ENCODE assay signal across 18 cellular contexts in genomic region chr13:53351040-53351439, GRCh38.
DNase-seq lines count a peak whose midpoint lies in the region; ATAC-seq and TF ChIP-seq lines count a peak whose summit lies in the region.
"Had no signal": no experiment of that assay in that cellular context is flagged by ENCODE, and none has a peak within 500 bp of the region (broad histone marks: within the 10 kb centered on the region; RNA-seq: fewer than 3 reads in every experiment).

No MANE protein-coding gene starts in this region.

- DNase-seq in HEK293T (ENCODE audit: extremely low spot score) (no peak), left kidney (ENCODE audit: low read depth, low spot score) (peak; percentile 80), left lung (no peak)
- DNase-seq: Caco-2; CD4-positive, CD25-positive, alpha-beta regulatory T cell; CD8-positive, alpha-beta T cell; DMS79; EL; GDM1; GOT3 had no signal

- H3K27me3 ChIP-seq in neural cell (ENCODE audit: insufficient read depth, low read depth, low read length): no peaks in the 10 kb centered on the region
- no peaks in the 10 kb centered on the region for H3K27me3 ChIP-seq in left lung
- H3K27me3 ChIP-seq: BLaER1 had no signal

- POLR2A ChIA-PET in HEK293T (lab: Yijun Ruan, JAX): no interaction called here

- no peaks in the 10 kb centered on the region for H3K4me1 ChIP-seq in left lung
- H3K4me1 ChIP-seq: BLaER1, Caco-2, HAP-1 had no signal

- H3F3A ChIP-seq in neural cell (ENCODE audit: insufficient read depth, low read length, poor library complexity, severe bottlenecking): no peaks in the 10 kb centered on the region

- no peak overlapping the region for H3K9ac ChIP-seq in neural cell (ENCODE audit: low read length)
- H3K9ac ChIP-seq: BLaER1 had no signal

- no peak overlapping the region for H2AFZ ChIP-seq in neural cell (ENCODE audit: low read depth, low read length)

- no peaks in the 10 kb centered on the region for H3K9me2 ChIP-seq in neural cell (ENCODE audit: insufficient read depth, low read length)

- no peak for TF ChIP-seq RAD21 in neural cell (conservative IDR thresholded peaks at IDR 0.05)

- intact Hi-C loops in left lung (cut with DNase I): no loop called here

- CTCF ChIA-PET in HEK293T (lab: Yijun Ruan, JAX): no interaction called here

- no peaks in the 10 kb centered on the region for H4K20me1 ChIP-seq in neural cell (ENCODE audit: insufficient read depth)
- H4K20me1 ChIP-seq: BLaER1 had no signal

- no peak overlapping the region for H3K4me2 ChIP-seq in neural cell (ENCODE audit: low read length)
- H3K4me2 ChIP-seq: BLaER1 had no signal

- H3K79me2 ChIP-seq in neural cell (replicated peaks; ENCODE audit: insufficient read depth, low read length): no peaks in the 10 kb centered on the region

- H3K36me3 ChIP-seq in neural cell (ENCODE audit: insufficient read depth, low read length): no peaks in the 10 kb centered on the region
- no peaks in the 10 kb centered on the region for H3K36me3 ChIP-seq in left lung
- H3K36me3 ChIP-seq: BLaER1, HAP-1 had no signal

- ATAC-seq in GM19455 (IDR thresholded peaks at IDR 0.05; ENCODE audit: unreplicated experiment): no peak
- no peak for ATAC-seq in GM19395 (IDR thresholded peaks at IDR 0.05; ENCODE audit: unreplicated experiment)
- ATAC-seq in left lung: no peak
- ATAC-seq: CD8-positive, alpha-beta T cell; GM12878 had no signal

- H3K9me3 ChIP-seq in neural cell (ENCODE audit: low read length): no peaks in the 10 kb centered on the region
- no peaks in the 10 kb centered on the region for H3K9me3 ChIP-seq in left lung
- H3K9me3 ChIP-seq: BLaER1, Caco-2, HAP-1 had no signal

- H3K4me3 ChIP-seq in neural cell (ENCODE audit: low read length) (no peak overlapping the region), left lung (no peak overlapping the region)
- H3K4me3 ChIP-seq: BLaER1, GM12878, HAP-1 had no signal

- TF ChIP-seq CTCF in neural cell (IDR thresholded peaks at IDR 0.05; ENCODE audit: poor library complexity, severe bottlenecking) (no peak), left lung (IDR thresholded peaks at IDR 0.05) (no peak)

- TF ChIP-seq EP300 in neural cell (conservative IDR thresholded peaks at IDR 0.05; ENCODE audit: poor library complexity, severe bottlenecking): no peak

- H3K27ac ChIP-seq in neural cell (ENCODE audit: low read length) (no peak overlapping the region), left lung (no peak overlapping the region)
- H3K27ac ChIP-seq: 22Rv1, BLaER1, C4-2B had no signal

TF ChIP-seq in HEK293T, 16 proteins besides CTCF, POLR2A, EP300 and RAD21:
- no peak for TF ChIP-seq FOXK2 (IDR thresholded peaks at IDR 0.05)
- TF ChIP-seq, protein P1, sequence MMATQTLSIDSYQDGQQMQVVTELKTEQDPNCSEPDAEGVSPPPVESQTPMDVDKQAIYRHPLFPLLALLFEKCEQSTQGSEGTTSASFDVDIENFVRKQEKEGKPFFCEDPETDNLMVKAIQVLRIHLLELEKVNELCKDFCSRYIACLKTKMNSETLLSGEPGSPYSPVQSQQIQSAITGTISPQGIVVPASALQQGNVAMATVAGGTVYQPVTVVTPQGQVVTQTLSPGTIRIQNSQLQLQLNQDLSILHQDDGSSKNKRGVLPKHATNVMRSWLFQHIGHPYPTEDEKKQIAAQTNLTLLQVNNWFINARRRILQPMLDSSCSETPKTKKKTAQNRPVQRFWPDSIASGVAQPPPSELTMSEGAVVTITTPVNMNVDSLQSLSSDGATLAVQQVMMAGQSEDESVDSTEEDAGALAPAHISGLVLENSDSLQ (IDR thresholded peaks at IDR 0.05): peak; percentile 50; the same call in 1 of the 2 replicates

TF ChIP-seq in neural cell, 6 proteins besides CTCF, POLR2A, EP300 and RAD21:
- no peak for TF ChIP-seq TAF1 (IDR thresholded peaks at IDR 0.05; ENCODE audit: low read depth)
- no peak for TF ChIP-seq MXI1 (conservative IDR thresholded peaks at IDR 0.05; ENCODE audit: poor library complexity, severe bottlenecking)
- TF ChIP-seq SMC3 (conservative IDR thresholded peaks at IDR 0.05; ENCODE audit: poor library complexity): no peak
- TF ChIP-seq POLR2AphosphoS5 (IDR thresholded peaks at IDR 0.05): peak; percentile 17
